Comparison of ENCODE assay signal across 20 cellular contexts in genomic region chrX:82666355-82666754, GRCh38.
"Had no signal": no experiment of that assay in that cellular context is flagged by ENCODE, and none has a peak within 500 bp of the region (broad histone marks: within the 10 kb centered on the region; RNA-seq: fewer than 3 reads in every experiment).

No MANE protein-coding gene starts in this region.

- H2AFZ ChIP-seq: hepatocyte had no signal

- H3K27me3 Mint-ChIP-seq: naive B cell; stimulated activated naive B cell treated with anti-CD40 and anti-IgM and Interleukin-4, amounts not matched to agents 10 μg/mL and 1 μg/mL and 100 μg/mL, for 72 hours; stimulated activated naive CD8-positive, alpha-beta T cell treated with anti-CD3 and anti-CD28 coated beads, Interleukin-15, amount 100 ng/mL, for 72 hours had no signal

- H3K9me3 Mint-ChIP-seq: stimulated activated naive CD8-positive, alpha-beta T cell treated with anti-CD3 and anti-CD28 coated beads, Interleukin-15, amount 100 ng/mL, for 72 hours had no signal

- H3K4me1 Mint-ChIP-seq: naive B cell; nephron progenitor cell; stimulated activated naive B cell treated with anti-CD40 and anti-IgM and Interleukin-4, amounts not matched to agents 10 μg/mL and 1 μg/mL and 100 μg/mL, for 72 hours; stimulated activated naive CD8-positive, alpha-beta T cell treated with anti-CD3 and anti-CD28 coated beads, Interleukin-15, amount 100 ng/mL, for 72 hours had no signal

- H3K4me3 Mint-ChIP-seq: naive B cell; nephron progenitor cell; stimulated activated naive B cell treated with anti-CD40 and anti-IgM and Interleukin-4, amounts not matched to agents 10 μg/mL and 1 μg/mL and 100 μg/mL, for 72 hours; stimulated activated naive CD8-positive, alpha-beta T cell treated with anti-CD3 and anti-CD28 coated beads, Interleukin-15, amount 100 ng/mL, for 72 hours had no signal

- H3K27ac ChIP-seq: hepatocyte, psoas muscle, testis, tibial nerve, upper lobe of right lung, vagina had no signal

- H3K27me3 ChIP-seq: hepatocyte, testis, tibial nerve, upper lobe of right lung, vagina had no signal

- H3K36me3 ChIP-seq: tibial nerve, upper lobe of right lung, vagina had no signal

- H3K79me2 ChIP-seq: hepatocyte had no signal

- DNase-seq: dermis blood vessel endothelial cell; foreskin melanocyte; head of caudate nucleus; left colon; left ventricle myocardium superior; mesenchymal stem cell; naive B cell; nephron progenitor cell; psoas muscle; stimulated activated CD4-positive, alpha-beta T cell treated with anti-CD3 and anti-CD28 coated beads, Interleukin-2, amount 100 ng/mL, for 24 hours; stimulated activated CD4-positive, alpha-beta T cell treated with anti-CD3 and anti-CD28 coated beads, Interleukin-4, amount 100 ng/mL, for 4 hours; stimulated activated naive B cell treated with anti-CD40 and anti-IgM and Interleukin-4, amounts not matched to agents 10 μg/mL and 1 μg/mL and 100 μg/mL, for 72 hours; stimulated activated naive CD8-positive, alpha-beta T cell treated with anti-CD3 and anti-CD28 coated beads, Interleukin-15, amount 100 ng/mL, for 72 hours; testis; upper lobe of right lung had no signal

- H3K27ac Mint-ChIP-seq: naive B cell; nephron progenitor cell; stimulated activated naive B cell treated with anti-CD40 and anti-IgM and Interleukin-4, amounts not matched to agents 10 μg/mL and 1 μg/mL and 100 μg/mL, for 72 hours; stimulated activated naive CD8-positive, alpha-beta T cell treated with anti-CD3 and anti-CD28 coated beads, Interleukin-15, amount 100 ng/mL, for 72 hours had no signal

- ATAC-seq: left colon; left ventricle myocardium superior; psoas muscle; sciatic nerve; stimulated activated naive B cell treated with anti-CD40 and anti-IgM and Interleukin-4, amounts not matched to agents 10 μg/mL and 1 μg/mL and 100 μg/mL, for 72 hours; stimulated activated naive CD8-positive, alpha-beta T cell treated with anti-CD3 and anti-CD28 coated beads, Interleukin-15, amount 100 ng/mL, for 72 hours; upper lobe of right lung had no signal

- H3K4me1 ChIP-seq: psoas muscle, testis, tibial nerve, upper lobe of right lung, vagina had no signal

- H3K4me3 ChIP-seq: hepatocyte, lung, psoas muscle, testis, tibial nerve, upper lobe of right lung, vagina had no signal

- H3K36me3 Mint-ChIP-seq: naive B cell; stimulated activated naive B cell treated with anti-CD40 and anti-IgM and Interleukin-4, amounts not matched to agents 10 μg/mL and 1 μg/mL and 100 μg/mL, for 72 hours had no signal

- H3K4me2 ChIP-seq: hepatocyte had no signal

- H3K9me3 ChIP-seq: psoas muscle, testis, tibial nerve, upper lobe of right lung, vagina had no signal
